ENCODE assay signal across 2 cellular contexts in the genomic region with DNA sequence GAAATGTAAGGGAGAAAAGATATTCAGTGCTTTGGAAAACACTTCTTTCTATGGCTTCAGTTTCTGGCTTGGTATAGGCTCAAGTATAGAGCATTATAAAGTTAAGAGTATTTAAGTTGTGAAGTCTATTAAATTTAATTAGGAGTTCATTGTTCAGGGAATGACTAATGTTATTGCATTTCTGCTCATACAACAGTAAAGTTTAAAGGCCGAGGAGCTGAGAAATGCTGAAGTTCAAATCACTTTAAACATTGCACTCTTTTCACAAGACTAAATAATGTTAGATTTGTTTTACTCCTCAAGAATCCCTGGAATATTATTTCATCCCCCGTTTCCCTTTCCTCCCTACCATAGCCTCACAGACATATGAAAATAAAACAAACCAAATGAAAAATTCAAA.
TF ChIP-seq lines count a peak whose summit lies in the region.

No MANE protein-coding gene starts in this region.

TF ChIP-seq in HepG2, 621 proteins besides CTCF, POLR2A, EP300 and RAD21:
- TF ChIP-seq ZC3H4 (CRISPR knock-in tag; IDR thresholded peaks at IDR 0.05; ENCODE audit: borderline replicate concordance) (no peak), ZMYM2 (CRISPR knock-in tag; IDR thresholded peaks at IDR 0.05) (no peak), HNRNPK (IDR thresholded peaks at IDR 0.05; ENCODE audit: low read depth, low read length, poor library complexity, severe bottlenecking) (peak; percentile 10)

TF ChIP-seq in endothelial cell of umbilical vein, 7 proteins besides CTCF, POLR2A, EP300 and RAD21:
- TF ChIP-seq JUN (IDR thresholded peaks at IDR 0.05; ENCODE audit: borderline replicate concordance, insufficient read depth, insufficient read length, low read depth) = no peak
